In genomic region chr5:176362098-176362442, GRCh38 we compare ENCODE assay signal across 8 cellular contexts. TPM values are rescaled to one million over a fixed set of nuclear protein-coding genes. Genes with fewer than 3 reads are reported as not detected.
DNase-seq lines count a peak whose midpoint lies in the region; ATAC-seq and TF ChIP-seq lines count a peak whose summit lies in the region.

No MANE protein-coding gene starts in this region.

- H3K36me3 ChIP-seq in ascending aorta (peaks cover 0 to 20% of the 10 kb centered on the region in 2 donors), mesendoderm (ENCODE audit: control insufficient read depth, insufficient read depth, low read length) (peaks cover 2% of the 10 kb centered on the region)

- TF ChIP-seq CTCF in ascending aorta (IDR thresholded peaks at IDR 0.05), result no peak

- WGBS in mesendoderm (ENCODE audit: extremely low coverage, insufficient coverage, low lambda C conversion rate), result no CpG with 5 or more reads among the region's 12 CpGs

- no peak overlapping the region for H2BK120ac ChIP-seq in mesendoderm (ENCODE audit: low read depth, low read length)

- no peak overlapping the region for H2BK5ac ChIP-seq in mesendoderm (ENCODE audit: low read length)

- DNase-seq in ascending aorta (ENCODE audit: low spot score in 2 of 2) (no peak), mesendoderm (no peak), pons (ENCODE audit: low spot score) (no peak), NCI-H345 (lab: John Stamatoyannopoulos, UW) (no peak), 8988T (no peak)

- H3K9me3 ChIP-seq in ascending aorta, result no peaks in the 10 kb centered on the region

- H3K79me2 ChIP-seq in mesendoderm (ENCODE audit: control insufficient read depth, insufficient read depth, low read length), result peaks cover 15% of the 10 kb centered on the region

- H2BK15ac ChIP-seq in mesendoderm (replicated peaks; ENCODE audit: low read depth), result no peak overlapping the region

- ATAC-seq in GM18873 (IDR thresholded peaks at IDR 0.05; ENCODE audit: low FRiP score, unreplicated experiment), result peak; percentile 22
- peak; percentile 8 for ATAC-seq in HG03097 (IDR thresholded peaks at IDR 0.05; ENCODE audit: low FRiP score, unreplicated experiment)
- no peak for ATAC-seq in GM19467 (IDR thresholded peaks at IDR 0.05; ENCODE audit: unreplicated experiment)

- intact Hi-C loops in ascending aorta (cut with DNase I), result loop anchor here (5.0 kb wide), 2 partner anchors 55 to 180 kb away; partner anchors contain the start of gene CLTB

- H3K23ac ChIP-seq in mesendoderm (ENCODE audit: low read length), result no peak overlapping the region

- no peak overlapping the region for H2AK5ac ChIP-seq in mesendoderm (ENCODE audit: low read length)

- H3K9ac ChIP-seq in mesendoderm (ENCODE audit: low read length), result peak overlapping the region; percentile 49

- H3K4me2 ChIP-seq in mesendoderm (ENCODE audit: low read length), result peak overlapping the region; percentile 35

- no peak overlapping the region for H4K8ac ChIP-seq in mesendoderm (ENCODE audit: low read depth, low read length)

- peak overlapping the region; percentile 70 to 78 for H3K27ac ChIP-seq in ascending aorta
- no peak overlapping the region for H3K27ac ChIP-seq in mesendoderm (ENCODE audit: low read depth, low read length)

- H3K4me1 ChIP-seq in ascending aorta (peaks cover 0 to 16% of the 10 kb centered on the region in 2 donors), mesendoderm (ENCODE audit: control insufficient read depth, low read depth, low read length) (peaks cover 2% of the 10 kb centered on the region)

- H3K4ac ChIP-seq in mesendoderm (ENCODE audit: low read depth, low read length), result no peak overlapping the region

- no peaks in the 10 kb centered on the region for H3K27me3 ChIP-seq in ascending aorta
- H3K27me3 ChIP-seq in mesendoderm (ENCODE audit: insufficient read depth, low read length, poor library complexity), result no peaks in the 10 kb centered on the region

- H3K18ac ChIP-seq in mesendoderm (ENCODE audit: low read length), result no peak overlapping the region

- peak overlapping the region; percentile 97 to 99 for H3K4me3 ChIP-seq in ascending aorta
- H3K4me3 ChIP-seq in mesendoderm (ENCODE audit: low read length), result peak overlapping the region; percentile 8

- H3K79me1 ChIP-seq in mesendoderm (ENCODE audit: low read length), result peaks cover 9% of the 10 kb centered on the region

- peak overlapping the region; percentile 57 for H3K56ac ChIP-seq in mesendoderm (ENCODE audit: low read length)

- no peak overlapping the region for H4K5ac ChIP-seq in mesendoderm (ENCODE audit: low read length)

RNA-seq across cellular contexts. Expression of gene KIAA1191, which starts 0.5 kb away (rescaled TPM):
- 56.2 TPM for total RNA-seq in ascending aorta
- 69.6 TPM for polyA plus RNA-seq in mesendoderm (2013, experiment 1 of 2)
- polyA plus RNA-seq in mesendoderm (2013, experiment 2 of 2), result 66.6 TPM

RNA-seq across cellular contexts. Expression of gene ARL10, which starts 3.2 kb away (rescaled TPM):
- total RNA-seq in ascending aorta, result 2.7 TPM
- polyA plus RNA-seq in mesendoderm (2013, experiment 1 of 2), result 1.9 TPM
- 2.3 TPM for polyA plus RNA-seq in mesendoderm (2013, experiment 2 of 2)

RNA-seq across cellular contexts. Expression of gene NOP16, which starts 26.3 kb away (rescaled TPM):
- not detected for total RNA-seq in ascending aorta
- polyA plus RNA-seq in mesendoderm (2013, experiment 1 of 2), result 98.4 TPM
- polyA plus RNA-seq in mesendoderm (2013, experiment 2 of 2), result 97.6 TPM

RNA-seq across cellular contexts. Expression of gene HIGD2A, which starts 26.5 kb away (rescaled TPM):
- total RNA-seq in ascending aorta, result 36.7 TPM
- 170 TPM for polyA plus RNA-seq in mesendoderm (2013, experiment 1 of 2)
- 166 TPM for polyA plus RNA-seq in mesendoderm (2013, experiment 2 of 2)

RNA-seq across cellular contexts. Expression of gene CLTB, which starts 54.3 kb away (rescaled TPM):
- total RNA-seq in ascending aorta, result 189 TPM
- polyA plus RNA-seq in mesendoderm (2013, experiment 1 of 2), result 33.8 TPM
- 34.2 TPM for polyA plus RNA-seq in mesendoderm (2013, experiment 2 of 2)
